Comparison of ENCODE assay signal across 13 cellular contexts in genomic region chr22:30567277-30567676, GRCh38. TPM values are rescaled to one million over a fixed set of nuclear protein-coding genes. Genes with fewer than 3 reads are reported as not detected.
"Had no signal": no experiment of that assay in that cellular context is flagged by ENCODE, and none has a peak within 500 bp of the region (broad histone marks: within the 10 kb centered on the region; RNA-seq: fewer than 3 reads in every experiment).

No MANE protein-coding gene starts in this region.

RNA-seq across cellular contexts. Expression of gene GAL3ST1, which starts 7.2 kb away (rescaled TPM):
- total RNA-seq: activated B cell treated with CpG ODN at 0.5 μM for 24 hours; activated CD4-positive, alpha-beta memory T cell treated with anti-CD3 and anti-CD28 coated beads for 36 hours; activated CD4-positive, alpha-beta memory T cell treated with anti-CD3 and anti-CD28 coated beads, Interleukin-2, amount 10 ng/mL, durations not matched to agents 7 days and 5 days; activated CD4-positive, alpha-beta T cell treated with anti-CD3 and anti-CD28 coated beads for 36 hours; activated CD4-positive, alpha-beta T cell treated with anti-CD3 and anti-CD28 coated beads, Interleukin-2, amount 10 ng/mL, durations not matched to agents 24 days and 14 days; activated CD4-positive, alpha-beta T cell treated with anti-CD3 and anti-CD28 coated beads, Interleukin-2, amount 10 ng/mL, durations not matched to agents 7 days and 5 days; activated CD8-positive, alpha-beta memory T cell treated with anti-CD3 and anti-CD28 coated beads for 36 hours; activated CD8-positive, alpha-beta memory T cell treated with anti-CD3 and anti-CD28 coated beads, Interleukin-2, amount 10 ng/mL, durations not matched to agents 7 days and 5 days; activated CD8-positive, alpha-beta T cell treated with anti-CD3 and anti-CD28 coated beads for 36 hours; activated CD8-positive, alpha-beta T cell treated with anti-CD3 and anti-CD28 coated beads, Interleukin-2, amount 10 ng/mL, durations not matched to agents 7 days and 5 days; T-helper 1 cell treated with Interleukin-12 subunit alpha and Interleukin-12 subunit beta and Interleukin-4 antibody, amounts not matched to agents 30 ng/mL and 1 ng/mL, for 36 hours; T-helper 17 cell; T-helper 2 cell treated with Interferon-gamma antibody and Interleukin-4, amounts not matched to agents 100 ng/mL and 5 ng/mL, for 36 hours had no signal

RNA-seq across cellular contexts. Expression of gene SEC14L6, which starts 20.7 kb away (rescaled TPM):
- total RNA-seq: activated B cell treated with CpG ODN at 0.5 μM for 24 hours; activated CD4-positive, alpha-beta memory T cell treated with anti-CD3 and anti-CD28 coated beads, Interleukin-2, amount 10 ng/mL, durations not matched to agents 7 days and 5 days; activated CD4-positive, alpha-beta T cell treated with anti-CD3 and anti-CD28 coated beads for 36 hours; activated CD4-positive, alpha-beta T cell treated with anti-CD3 and anti-CD28 coated beads, Interleukin-2, amount 10 ng/mL, durations not matched to agents 24 days and 14 days; activated CD4-positive, alpha-beta T cell treated with anti-CD3 and anti-CD28 coated beads, Interleukin-2, amount 10 ng/mL, durations not matched to agents 7 days and 5 days; activated CD8-positive, alpha-beta memory T cell treated with anti-CD3 and anti-CD28 coated beads for 36 hours; activated CD8-positive, alpha-beta T cell treated with anti-CD3 and anti-CD28 coated beads for 36 hours; activated CD8-positive, alpha-beta T cell treated with anti-CD3 and anti-CD28 coated beads, Interleukin-2, amount 10 ng/mL, durations not matched to agents 7 days and 5 days; T-helper 1 cell treated with Interleukin-12 subunit alpha and Interleukin-12 subunit beta and Interleukin-4 antibody, amounts not matched to agents 30 ng/mL and 1 ng/mL, for 36 hours; T-helper 17 cell; T-helper 2 cell treated with Interferon-gamma antibody and Interleukin-4, amounts not matched to agents 100 ng/mL and 5 ng/mL, for 36 hours had no signal

RNA-seq across cellular contexts. Expression of gene TCN2, which starts 39.7 kb away (rescaled TPM):
- total RNA-seq: activated B cell treated with CpG ODN at 0.5 μM for 24 hours had no signal
